8 cellular contexts compared by ENCODE assay signal in genomic region chr10:103800789-103801540, GRCh38. TPM values are rescaled to one million over a fixed set of nuclear protein-coding genes. Genes with fewer than 3 reads are reported as not detected.
DNase-seq lines count a peak whose midpoint lies in the region; ATAC-seq, FAIRE-seq and TF ChIP-seq lines count a peak whose summit lies in the region.

No MANE protein-coding gene starts in this region.

- TF ChIP-seq EP300 in sigmoid colon (IDR thresholded peaks at IDR 0.05): no peak

- intact Hi-C loops in PC-3 (cut with micrococcal nuclease) (no loop called here), mammary epithelial cell (cut with micrococcal nuclease) (loop anchor here (5.0 kb wide), 2 partner anchors 51 to 81 kb away; no protein-coding TSS in a partner anchor), adrenal gland (cut with DNase I) (no loop called here), sigmoid colon (cut with DNase I) (no loop called here)

- no peak for TF ChIP-seq POLR2A in GM12892 (IDR thresholded peaks at IDR 0.05; ENCODE audit: low read depth, low read length)
- no peak for TF ChIP-seq POLR2A in adrenal gland (IDR thresholded peaks at IDR 0.05)
- no peak for TF ChIP-seq POLR2A in sigmoid colon (IDR thresholded peaks at IDR 0.05)

- no peaks in the 10 kb centered on the region for H3K9me2 ChIP-seq in PC-3 (replicated peaks; ENCODE audit: low read length)

- POLR2A ChIA-PET in PC-3 (lab: Charles Lee; ENCODE audit: unreplicated experiment): no interaction called here

- ATAC-seq in HG02642 (IDR thresholded peaks at IDR 0.05; ENCODE audit: poor library complexity, unreplicated experiment) (peak; percentile 84), PC-3 (peak; percentile 94)

- CTCF ChIA-PET in PC-3 (lab: Charles Lee): no interaction called here
- CTCF ChIA-PET in mammary epithelial cell (lab: Charles Lee; ENCODE audit: low non-redundant PET): interaction anchor here (1.3 kb wide), 1 partner anchor 20 kb away, joined by 4 read pairs; no protein-coding TSS in a partner anchor

- BruUV-seq in PC-3 (replicated peaks; lab: Mats Ljungman, UMichigan) (no TSS peak), mammary epithelial cell (replicated peaks; lab: Mats Ljungman, UMichigan) (TSS peak; percentile 91)

- H4K20me1 ChIP-seq in PC-3 (ENCODE audit: low read length) (no peaks in the 10 kb centered on the region), mammary epithelial cell (ENCODE audit: insufficient read depth, low read length) (no peaks in the 10 kb centered on the region)

- H3K27ac ChIP-seq in PC-3 (ENCODE audit: low read length) (peak overlapping the region; percentile 52), mammary epithelial cell (ENCODE audit: insufficient read depth, low read depth, low read length) (peak overlapping the region; percentile 92), adrenal gland (no peak overlapping the region), sigmoid colon (no peak overlapping the region)

- 2% methylated on average over 8 of the region's 10 CpGs for WGBS in mammary epithelial cell (ENCODE audit: low coverage, missing lambda C conversion rate)
- 77 to 84% (median 80%) methylated on average over 9 to 10 of the region's 10 CpGs for WGBS in adrenal gland, 4 donors
- WGBS in sigmoid colon, 2 donors: 14 to 41% methylated on average over 10 of the region's 10 CpGs

- H3K9me3 ChIP-seq in PC-3 (ENCODE audit: low read length): no peaks in the 10 kb centered on the region
- no peaks in the 10 kb centered on the region for H3K9me3 ChIP-seq in mammary epithelial cell (replicated peaks; ENCODE audit: insufficient read depth, low read length)
- no peaks in the 10 kb centered on the region for H3K9me3 ChIP-seq in adrenal gland (replicated peaks in 1 of 3)
- H3K9me3 ChIP-seq in sigmoid colon: no peaks in the 10 kb centered on the region

- H3K79me2 ChIP-seq in PC-3 (ENCODE audit: low read length): no peaks in the 10 kb centered on the region
- peaks cover 88% of the 10 kb centered on the region for H3K79me2 ChIP-seq in mammary epithelial cell (ENCODE audit: insufficient read depth, low read length)

- no peak for DNase-seq in GM12892 (ENCODE audit: insufficient read length)
- DNase-seq in PC-3: peak; percentile 75
- peak; percentile 98 for DNase-seq in mammary epithelial cell
- DNase-seq in stimulated activated CD8-positive, alpha-beta memory T cell treated with anti-CD3 and anti-CD28 coated beads, Interleukin-2, amount 100 ng/mL, for 48 hours (ENCODE audit: low read depth in 2 of 2): peak; percentile 19 to 28
- no peak for DNase-seq in adrenal gland
- DNase-seq in sigmoid colon: no peak
- DNase-seq in NCI-H82 treated with DMSO at 0.1 percent for 48 hours (lab: John Stamatoyannopoulos, UW; ENCODE audit: unreplicated experiment): no peak

- peak; percentile 86 for FAIRE-seq in GM12892 (lab: Jason Lieb, UNC)

- no peaks in the 10 kb centered on the region for H3K36me3 ChIP-seq in PC-3 (ENCODE audit: low read depth, low read length)
- H3K36me3 ChIP-seq in mammary epithelial cell (ENCODE audit: insufficient read depth, low read length): peaks cover 16% of the 10 kb centered on the region
- no peaks in the 10 kb centered on the region for H3K36me3 ChIP-seq in adrenal gland (replicated peaks in 1 of 2)
- H3K36me3 ChIP-seq in sigmoid colon: no peaks in the 10 kb centered on the region

- H3K4me3 ChIP-seq in PC-3 (ENCODE audit: low read length) (no peak overlapping the region), mammary epithelial cell (replicated peaks in 1 of 3; ENCODE audit: insufficient read depth in 1 of 3, low read depth in 2 of 3, low read length in 3 of 3) (no peak overlapping the region), adrenal gland (no peak overlapping the region), sigmoid colon (no peak overlapping the region)

- H3K27me3 ChIP-seq in PC-3 (ENCODE audit: low read length) (no peaks in the 10 kb centered on the region), mammary epithelial cell (ENCODE audit: insufficient read depth, low read length) (no peaks in the 10 kb centered on the region), adrenal gland (no peaks in the 10 kb centered on the region), sigmoid colon (no peaks in the 10 kb centered on the region)

- peaks cover 17% of the 10 kb centered on the region for H3K4me1 ChIP-seq in PC-3 (ENCODE audit: insufficient read depth, low read length)
- H3K4me1 ChIP-seq in mammary epithelial cell (ENCODE audit: insufficient read depth, low read length): peaks cover 72% of the 10 kb centered on the region
- H3K4me1 ChIP-seq in adrenal gland (replicated peaks in 1 of 2): no peaks in the 10 kb centered on the region
- H3K4me1 ChIP-seq in sigmoid colon: peaks cover 0 to 15% (median 2%) of the 10 kb centered on the region in 4 donors

- peak overlapping the region; percentile 55; the same call in 1 of the 2 replicates for H3K4me2 ChIP-seq in PC-3 (ENCODE audit: low read length)
- peak overlapping the region; percentile 45 for H3K4me2 ChIP-seq in mammary epithelial cell (ENCODE audit: insufficient read depth, low read depth, low read length)

- H3F3A ChIP-seq in PC-3 (ENCODE audit: low read length, unreplicated experiment): no peaks in the 10 kb centered on the region

- in situ Hi-C loops in mammary epithelial cell (cut with MboI; ENCODE audit: low sequenced_read_pairs in 2 of 2): no loop called here

- no peak for TF ChIP-seq CTCF in PC-3 (conservative IDR thresholded peaks at IDR 0.05; ENCODE audit: low read depth, low read length)
- TF ChIP-seq CTCF in mammary epithelial cell (conservative IDR thresholded peaks at IDR 0.05 in 1 of 2, IDR thresholded peaks at IDR 0.05 in 1 of 2; ENCODE audit: extremely low read depth in 1 of 2, insufficient read depth in 1 of 2, low read depth in 1 of 2, low read length in 2 of 2): no peak
- TF ChIP-seq CTCF in adrenal gland (IDR thresholded peaks at IDR 0.05): no peak
- no peak for TF ChIP-seq CTCF in sigmoid colon (IDR thresholded peaks at IDR 0.05)

- H3K9ac ChIP-seq in PC-3 (ENCODE audit: low read length): no peak overlapping the region
- peak overlapping the region; percentile 75 for H3K9ac ChIP-seq in mammary epithelial cell (ENCODE audit: insufficient read depth, low read length)

- H2AFZ ChIP-seq in PC-3 (ENCODE audit: low read length) (no peak overlapping the region), mammary epithelial cell (ENCODE audit: low read depth, low read length) (no peak overlapping the region)

- dilution Hi-C loops in mammary epithelial cell (cut with HindIII; ENCODE audit: low sequenced_read_pairs): no loop called here

RNA-seq across cellular contexts. Expression of gene SH3PXD2A, which starts 54.4 kb away (rescaled TPM):
- 6.5 TPM for polyA plus RNA-seq in GM12892 (2012; ENCODE audit: missing spikeins)
- total RNA-seq in PC-3 (2014; rRNA removed) (2.9 and 3.4 TPM in 2 replicates), mammary epithelial cell (100 to 1,000 TPM in 1 of 2 donors, 10 to 100 TPM in 1; 72.2 to 116 TPM), adrenal gland (10 to 100 TPM; 14.6 to 34.5 (median 20.1) TPM), sigmoid colon (10 to 100 TPM; 24.5 to 58.2 (median 31.9) TPM)
- polyA plus RNA-seq in mammary epithelial cell (35.3 TPM), adrenal gland (10 to 100 TPM; 10.4 to 19.2 (median 10.5) TPM), sigmoid colon (10 to 100 TPM; 19.0 to 23.6 (median 19.2) TPM)
- 112 TPM for polyA minus RNA-seq in mammary epithelial cell

Comparison
In these comparisons a context has a peak if more than half of its experiments do, and no peak if none do; other contexts are left out.
1. DNase-seq: peak in PC-3 (single experiment), mammary epithelial cell (single experiment) and stimulated activated CD8-positive, alpha-beta memory T cell treated with anti-CD3 and anti-CD28 coated beads, Interleukin-2, amount 100 ng/mL, for 48 hours (2 of 2); none in GM12892 (single experiment), adrenal gland (0 of 7), sigmoid colon (single experiment) and NCI-H82 treated with DMSO at 0.1 percent for 48 hours (single experiment).
2. H3K27ac ChIP-seq: peak in PC-3 (single experiment) and mammary epithelial cell (single experiment); none in adrenal gland (0 of 5) and sigmoid colon (0 of 4).